ENCODE assay signal across 27 cellular contexts in the genomic region with DNA sequence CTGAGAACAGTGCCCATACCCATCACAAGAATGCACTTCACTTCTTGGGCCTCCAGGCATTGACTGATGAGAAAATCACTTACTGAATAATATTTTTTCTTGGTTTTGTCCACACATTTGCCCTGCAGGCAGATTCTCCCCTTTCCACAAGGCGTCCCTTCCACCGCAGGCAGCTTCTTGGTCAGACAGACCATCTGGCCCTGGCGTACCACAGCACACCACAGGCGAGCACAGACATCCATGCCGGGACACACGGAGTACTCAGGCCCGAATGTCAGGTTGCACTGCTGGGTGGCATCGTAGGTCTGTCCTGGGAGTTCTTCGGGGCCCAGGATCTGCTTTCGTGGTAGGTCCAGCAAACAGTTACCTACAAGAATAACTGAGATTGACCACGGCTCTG. TPM values are rescaled to one million over a fixed set of nuclear protein-coding genes. Genes with fewer than 3 reads are reported as not detected.
DNase-seq lines count a peak whose midpoint lies in the region; ATAC-seq lines count a peak whose summit lies in the region.
"Had no signal": no experiment of that assay in that cellular context is flagged by ENCODE, and none has a peak within 500 bp of the region (broad histone marks: within the 10 kb centered on the region; RNA-seq: fewer than 3 reads in every experiment).

No MANE protein-coding gene starts in this region.

- H2BK120ac ChIP-seq in neuronal stem cell (ENCODE audit: low read depth, low read length) = no peak overlapping the region

- H3K27ac ChIP-seq in neuronal stem cell (replicated peaks; ENCODE audit: low read length) = no peak overlapping the region
- no peak overlapping the region for H3K27ac ChIP-seq in right cardiac atrium (ENCODE audit: low read length)
- H3K27ac ChIP-seq: C4-2B, Peyer's patch had no signal

- no peaks in the 10 kb centered on the region for H3K27me3 ChIP-seq in neuronal stem cell (ENCODE audit: control insufficient read depth in 3 of 3, insufficient read depth in 3 of 3, low read depth in 1 of 3, low read length in 3 of 3)
- H3K27me3 ChIP-seq in right cardiac atrium (ENCODE audit: control insufficient read depth, insufficient read depth) = no peaks in the 10 kb centered on the region
- H3K27me3 ChIP-seq: Peyer's patch had no signal

- H3K4me3 Mint-ChIP-seq in activated CD4-positive, alpha-beta T cell treated with anti-CD3 and anti-CD28 coated beads for 36 hours = no peak overlapping the region
- H3K4me3 Mint-ChIP-seq: B cell; CD8-positive, alpha-beta T cell had no signal

- H3K4me1 Mint-ChIP-seq in activated CD4-positive, alpha-beta T cell treated with anti-CD3 and anti-CD28 coated beads for 36 hours = no peaks in the 10 kb centered on the region
- H3K4me1 Mint-ChIP-seq: B cell had no signal

- H2BK12ac ChIP-seq in neuronal stem cell (ENCODE audit: low read length) = no peak overlapping the region

- H2BK15ac ChIP-seq in neuronal stem cell (ENCODE audit: low read length) = no peak overlapping the region

- H3K27ac Mint-ChIP-seq in activated CD4-positive, alpha-beta T cell treated with anti-CD3 and anti-CD28 coated beads for 36 hours = no peak overlapping the region
- H3K27ac Mint-ChIP-seq: B cell; CD8-positive, alpha-beta T cell had no signal

- no peak overlapping the region for H3K4ac ChIP-seq in neuronal stem cell (ENCODE audit: low read length)

- no peak overlapping the region for H3K23ac ChIP-seq in neuronal stem cell (ENCODE audit: low read depth, low read length, poor library complexity)

- H3K9ac ChIP-seq in neuronal stem cell (ENCODE audit: low read depth, low read length, poor library complexity) = no peak overlapping the region
- H3K9ac ChIP-seq: SK-N-SH had no signal

- no peak overlapping the region for H2AFZ ChIP-seq in neuronal stem cell (ENCODE audit: low read length)

- CTCF ChIA-PET in activated CD4-positive, alpha-beta T cell treated with anti-CD3 and anti-CD28 coated beads for 36 hours (lab: Charles Lee) = no interaction called here

- H4K8ac ChIP-seq in neuronal stem cell (ENCODE audit: low read depth, low read length) = no peak overlapping the region

- WGBS in neuronal stem cell (ENCODE audit: extremely low coverage in 2 of 2, insufficient read length in 2 of 2, insufficient replicate concordance in 1 of 2), 2 donors = no CpG with 5 or more reads among the region's 11 CpGs
- WGBS in right cardiac atrium = 96% methylated on average over 11 of the region's 11 CpGs

- no peak overlapping the region for H3K4me2 ChIP-seq in neuronal stem cell (ENCODE audit: insufficient read depth, low read length, poor library complexity, severe bottlenecking)
- H3K4me2 ChIP-seq: SK-N-SH had no signal

- intact Hi-C loops in right cardiac atrium (cut with DNase I) = no loop called here
- intact Hi-C loops in activated CD4-positive, alpha-beta T cell treated with anti-CD3 and anti-CD28 coated beads for 36 hours (cut with DNase I, micrococcal nuclease) = no loop called here

- H3K4me3 ChIP-seq in neuronal stem cell (ENCODE audit: low read length in 2 of 2) = no peak overlapping the region
- no peak overlapping the region for H3K4me3 ChIP-seq in right cardiac atrium (ENCODE audit: low read length)
- H3K4me3 ChIP-seq: Peyer's patch had no signal

- peak; percentile 81 for DNase-seq in M059J (ENCODE audit: low read depth)
- peak; percentile 68 for DNase-seq in cerebellar cortex (ENCODE audit: low spot score)
- DNase-seq in neuronal stem cell (ENCODE audit: low spot score) = no peak
- no peak for DNase-seq in right cardiac atrium
- DNase-seq in COLO668 (lab: John Stamatoyannopoulos, UW; ENCODE audit: unreplicated experiment) = no peak
- DNase-seq in activated CD4-positive, alpha-beta T cell treated with anti-CD3 and anti-CD28 coated beads for 36 hours = no peak
- no peak for DNase-seq in LoVo (ENCODE audit: low spot score)
- DNase-seq: Calu3; CD8-positive, alpha-beta T cell; GF-D8; HCEC 1CT; IMR-90; KG1; NCI-H1092; NCI-H1417 treated with DMSO at 0.1 percent for 48 hours; NCI-H1694 treated with DMSO at 0.1 percent for 48 hours; NCI-H2081; NCI-H2227 treated with DMSO at 0.1 percent for 48 hours; NCI-H69; Peyer's patch; SK-N-SH; SW 1271 had no signal

- ATAC-seq in right cardiac atrium = no peak
- ATAC-seq in activated CD4-positive, alpha-beta T cell treated with anti-CD3 and anti-CD28 coated beads for 36 hours = no peak
- ATAC-seq: CD8-positive, alpha-beta T cell had no signal

- H3K4me1 ChIP-seq in neuronal stem cell (ENCODE audit: control insufficient read depth in 2 of 2, insufficient read depth in 1 of 2, low read depth in 1 of 2, low read length in 2 of 2) = no peaks in the 10 kb centered on the region
- H3K4me1 ChIP-seq in right cardiac atrium (ENCODE audit: control insufficient read depth, insufficient read depth, low read length) = no peaks in the 10 kb centered on the region
- H3K4me1 ChIP-seq: Peyer's patch had no signal

- H3K9me3 ChIP-seq in neuronal stem cell (replicated peaks in 1 of 2; ENCODE audit: control insufficient read depth in 2 of 2, insufficient read depth in 1 of 2, low read depth in 1 of 2, low read length in 2 of 2) (peaks cover 0 to 2% of the 10 kb centered on the region in 2 donors), right cardiac atrium (ENCODE audit: control insufficient read depth, low read length) (no peaks in the 10 kb centered on the region)
- H3K9me3 ChIP-seq: Peyer's patch, SK-N-SH had no signal

- H3K14ac ChIP-seq in neuronal stem cell (ENCODE audit: low read length) = no peak overlapping the region

- no peaks in the 10 kb centered on the region for H3K79me1 ChIP-seq in neuronal stem cell (ENCODE audit: low read depth, low read length)

- H2BK5ac ChIP-seq in neuronal stem cell (ENCODE audit: low read length) = no peak overlapping the region

- no peak overlapping the region for H2AK5ac ChIP-seq in neuronal stem cell (ENCODE audit: low read depth, low read length)

- no peaks in the 10 kb centered on the region for H3K36me3 Mint-ChIP-seq in activated CD4-positive, alpha-beta T cell treated with anti-CD3 and anti-CD28 coated beads for 36 hours (ENCODE audit: low read depth)
- H3K36me3 Mint-ChIP-seq: CD8-positive, alpha-beta T cell had no signal

- POLR2A ChIA-PET in activated CD4-positive, alpha-beta T cell treated with anti-CD3 and anti-CD28 coated beads for 36 hours (lab: Charles Lee) = no interaction called here

- H3K9me3 Mint-ChIP-seq in activated CD4-positive, alpha-beta T cell treated with anti-CD3 and anti-CD28 coated beads for 36 hours (ENCODE audit: low read depth) = no peaks in the 10 kb centered on the region
- H3K9me3 Mint-ChIP-seq: CD8-positive, alpha-beta T cell had no signal

- peak overlapping the region; percentile 15 for H3K18ac ChIP-seq in neuronal stem cell (ENCODE audit: low read length)

- H3K36me3 ChIP-seq in neuronal stem cell (replicated peaks in 1 of 2; ENCODE audit: control insufficient read depth in 2 of 2, insufficient read depth in 2 of 2, low read length in 2 of 2) = no peaks in the 10 kb centered on the region

- H3K27me3 Mint-ChIP-seq in activated CD4-positive, alpha-beta T cell treated with anti-CD3 and anti-CD28 coated beads for 36 hours = no peaks in the 10 kb centered on the region
- H3K27me3 Mint-ChIP-seq: B cell had no signal

- H4K91ac ChIP-seq in neuronal stem cell (ENCODE audit: low read depth, low read length, poor library complexity) = no peak overlapping the region

RNA-seq across cellular contexts. Expression of a gene that starts 32.5 kb away (rescaled TPM):
- 7.5 and 12.2 TPM in 2 replicates for total RNA-seq in M059J (2014; rRNA removed; shearing (Covaris generic))
- 0.06 TPM for polyA plus RNA-seq in neuronal stem cell (2013, experiment 1 of 2)
- polyA plus RNA-seq in neuronal stem cell (2013, experiment 2 of 2) = 0.07 TPM
- total RNA-seq in right cardiac atrium = 1 to 10 TPM; 2.1 to 4.8 (median 3.0) TPM
- polyA plus RNA-seq in right cardiac atrium = 1.3 TPM
- total RNA-seq in activated CD4-positive, alpha-beta T cell treated with anti-CD3 and anti-CD28 coated beads for 36 hours = not detected
- total RNA-seq: A673; B cell; Calu3; CD8-positive, alpha-beta T cell; NCI-H460; OCI-LY7 had no signal

Comparison
In these comparisons a context has a peak if more than half of its experiments do, and no peak if none do; other contexts are left out.
1. DNase-seq: peak in M059J (single experiment) and cerebellar cortex (single experiment); none in neuronal stem cell (single experiment), right cardiac atrium (0 of 3), COLO668 (single experiment), activated CD4-positive, alpha-beta T cell treated with anti-CD3 and anti-CD28 coated beads for 36 hours (single experiment) and LoVo (single experiment).